ENCODE assay signal across 8 cellular contexts in genomic region chr19:3507371-3508120, GRCh38. TPM values are rescaled to one million over a fixed set of nuclear protein-coding genes. Genes with fewer than 3 reads are reported as not detected.
A peak's percentile ranks its signal among the peaks of the same experiment; 100 is the strongest.
DNase-seq lines count a peak whose midpoint lies in the region; ATAC-seq and TF ChIP-seq lines count a peak whose summit lies in the region.

No MANE protein-coding gene starts in this region.

- no peaks in the 10 kb centered on the region for H3K27me3 Mint-ChIP-seq in activated naive CD4-positive, alpha-beta T cell treated with anti-CD3 and anti-CD28 coated beads, Interleukin-2, amount 50 U/mL, for 24 hours

- H3K27ac ChIP-seq in A673 (ENCODE audit: low read depth, low read length, poor library complexity, severe bottlenecking) (peak overlapping the region; percentile 90), KOPT-K1 (ENCODE audit: low read depth, low read length, poor library complexity, severe bottlenecking) (peak overlapping the region; percentile 83), skin epidermis (peak overlapping the region in 20 of 21 experiments; percentile 84 to 99 (median 96))

- no peaks in the 10 kb centered on the region for H3K27me3 ChIP-seq in A673 (replicated peaks; ENCODE audit: insufficient read depth, low read depth, low read length, poor library complexity)

- H3K4me3 ChIP-seq in A673 (ENCODE audit: low read depth, low read length, poor library complexity, severe bottlenecking) (peak overlapping the region; percentile 99), iPS-11a (ENCODE audit: low read depth, low read length) (peak overlapping the region; percentile 69), skin epidermis (peak overlapping the region; percentile 78 to 100 (median 99))

- H3K4me3 Mint-ChIP-seq in activated naive CD4-positive, alpha-beta T cell treated with anti-CD3 and anti-CD28 coated beads, Interleukin-2, amount 50 U/mL, for 24 hours: peak overlapping the region; percentile 89

- peak overlapping the region; percentile 65 for H3K27ac Mint-ChIP-seq in activated naive CD4-positive, alpha-beta T cell treated with anti-CD3 and anti-CD28 coated beads, Interleukin-2, amount 50 U/mL, for 24 hours

- peaks cover 48% of the 10 kb centered on the region for H3K4me1 Mint-ChIP-seq in activated naive CD4-positive, alpha-beta T cell treated with anti-CD3 and anti-CD28 coated beads, Interleukin-2, amount 50 U/mL, for 24 hours

- no peaks in the 10 kb centered on the region for H3K9me3 Mint-ChIP-seq in activated naive CD4-positive, alpha-beta T cell treated with anti-CD3 and anti-CD28 coated beads, Interleukin-2, amount 50 U/mL, for 24 hours

- H3K36me3 ChIP-seq in A673 (ENCODE audit: insufficient read depth, low read length, poor library complexity, severe bottlenecking) (peaks cover 25% of the 10 kb centered on the region), KOPT-K1 (ENCODE audit: insufficient read depth, low read length) (peaks cover 51% of the 10 kb centered on the region)

- POLR2A ChIA-PET in A673 (lab: Charles Lee; ENCODE audit: low non-redundant PET): no interaction called here

- H3K9me3 ChIP-seq in A673 (ENCODE audit: low read depth, low read length, poor library complexity, severe bottlenecking): no peaks in the 10 kb centered on the region
- no peaks in the 10 kb centered on the region for H3K9me3 ChIP-seq in KOPT-K1 (ENCODE audit: insufficient read depth, low read length, poor library complexity, severe bottlenecking)

- no peak for TF ChIP-seq CTCF in A673 (conservative IDR thresholded peaks at IDR 0.05; ENCODE audit: low read depth, low read length)

- ATAC-seq in GM18907 (IDR thresholded peaks at IDR 0.05; ENCODE audit: unreplicated experiment): no peak

- peaks cover 23% of the 10 kb centered on the region for H3K4me1 ChIP-seq in A673 (ENCODE audit: insufficient read depth, low read length, poor library complexity, severe bottlenecking)

- CTCF ChIA-PET in A673 (lab: Charles Lee): interaction anchor here (0.9 kb wide), 1 partner anchor 203 kb away, joined by 6 read pairs; no protein-coding TSS in a partner anchor

- peaks cover 4% of the 10 kb centered on the region for H3K36me3 Mint-ChIP-seq in activated naive CD4-positive, alpha-beta T cell treated with anti-CD3 and anti-CD28 coated beads, Interleukin-2, amount 50 U/mL, for 24 hours

- BruUV-seq in A673 (replicated peaks; lab: Mats Ljungman, UMichigan): no TSS peak

- intact Hi-C loops in A673 (cut with micrococcal nuclease; ENCODE audit: unreplicated experiment): no loop called here

- DNase-seq in A673 (ENCODE audit: low spot score): no peak
- DNase-seq in MV-4-11 (lab: John Stamatoyannopoulos, UW): no peak
- no peak for DNase-seq in NCI-H510A (lab: John Stamatoyannopoulos, UW)

RNA-seq across cellular contexts. Expression of gene FZR1, which starts 1.4 kb away (rescaled TPM):
- total RNA-seq in A673 (2021): 87.4 and 87.5 TPM in 2 replicates

RNA-seq across cellular contexts. Expression of gene DOHH, which starts 7.1 kb away (rescaled TPM):
- 19.0 and 22.3 TPM in 2 replicates for total RNA-seq in A673 (2021)

RNA-seq across cellular contexts. Expression of gene SMIM44, which starts 24.3 kb away (rescaled TPM):
- total RNA-seq in A673 (2021): not detected in 2 replicates

RNA-seq across cellular contexts. Expression of gene SMIM24, which starts 27.2 kb away (rescaled TPM):
- not detected in 2 replicates for total RNA-seq in A673 (2021)

RNA-seq across cellular contexts. Expression of gene TEKTIP1, which starts 31.4 kb away (rescaled TPM):
- 4.2 and 7.7 TPM in 2 replicates for total RNA-seq in A673 (2021)
